In genomic region chr2:39515273-39515896, GRCh38 we compare ENCODE assay signal across 21 cellular contexts.
DNase-seq lines count a peak whose midpoint lies in the region; ATAC-seq, FAIRE-seq and TF ChIP-seq lines count a peak whose summit lies in the region.
"Had no signal": no experiment of that assay in that cellular context is flagged by ENCODE, and none has a peak within 500 bp of the region (broad histone marks: within the 10 kb centered on the region; RNA-seq: fewer than 3 reads in every experiment).

No MANE protein-coding gene starts in this region.

- H2BK20ac ChIP-seq in H1 (ENCODE audit: low read length) = peak overlapping the region; percentile 63; the same call in 1 of the 2 replicates

- H3K79me1 ChIP-seq in H1 (ENCODE audit: low read depth, low read length) (no peaks in the 10 kb centered on the region), mesendoderm (ENCODE audit: low read length) (no peaks in the 10 kb centered on the region)

- no peak overlapping the region for H2AK5ac ChIP-seq in H1 (ENCODE audit: low read depth, low read length)
- no peak overlapping the region for H2AK5ac ChIP-seq in mesendoderm (ENCODE audit: low read length)

- H2AFZ ChIP-seq in H1 (ENCODE audit: low read length) = no peak overlapping the region
- H2AFZ ChIP-seq: GM23248 had no signal

- no peak for DNase-seq in heart right ventricle
- no peak for DNase-seq in left ventricle myocardium superior
- no peak for DNase-seq in H1 (ENCODE audit: low read depth in 1 of 2, low spot score in 2 of 2)
- no peak for DNase-seq in mesendoderm
- no peak for DNase-seq in urothelium cell line (ENCODE audit: low spot score)
- DNase-seq in germinal center (ENCODE audit: low spot score) = no peak
- DNase-seq in DMS 273 treated with DMSO at 0.1 percent for 48 hours (lab: John Stamatoyannopoulos, UW) = no peak
- DNase-seq: activated naive CD4-positive, alpha-beta T cell treated with anti-CD3 and anti-CD28 coated beads, Interleukin-2, amount 50 U/mL, for 16 hours; CD4-positive, CD25-positive, alpha-beta regulatory T cell; GM23248; immature natural killer cell; KBM-7; midbrain; NCI-H1105; NCI-H2107; NCI-H69; PC-3; stimulated activated CD4-positive, alpha-beta T cell treated with anti-CD3 and anti-CD28 coated beads, Interleukin-2, amount 100 ng/mL, for 48 hours had no signal

- no peak overlapping the region for H4K8ac ChIP-seq in H1 (ENCODE audit: extremely low read depth, insufficient read depth, low read length)
- H4K8ac ChIP-seq in mesendoderm (ENCODE audit: low read depth, low read length) = no peak overlapping the region

- H2BK120ac ChIP-seq in H1 (replicated peaks; ENCODE audit: low read depth, low read length) (peak overlapping the region; percentile 63), mesendoderm (ENCODE audit: low read depth, low read length) (no peak overlapping the region)

- H4K91ac ChIP-seq in H1 (replicated peaks; ENCODE audit: insufficient read length, low read length) = peak overlapping the region; percentile 67

- ATAC-seq in heart right ventricle (peak in 2 of 8 donors; percentile 10 to 11), left ventricle myocardium superior (no peak), GM21515 (IDR thresholded peaks at IDR 0.05; ENCODE audit: unreplicated experiment) (no peak)
- ATAC-seq: gastroesophageal sphincter, PC-3 had no signal

- H3K27ac ChIP-seq in heart right ventricle (peak overlapping the region in 9 of 10 donors; percentile 61 to 90 (median 80)), H1 (ENCODE audit: low read depth, low read length) (no peak overlapping the region), mesendoderm (ENCODE audit: low read depth, low read length) (no peak overlapping the region)
- H3K27ac ChIP-seq: GM23248 had no signal

- H3K79me2 ChIP-seq in H1 (ENCODE audit: control insufficient read depth in 1 of 2, insufficient read depth in 2 of 2, low read length in 2 of 2) = no peaks in the 10 kb centered on the region
- no peaks in the 10 kb centered on the region for H3K79me2 ChIP-seq in mesendoderm (ENCODE audit: control insufficient read depth, insufficient read depth, low read length)

- H2BK5ac ChIP-seq in H1 (ENCODE audit: low read depth, low read length) (peak overlapping the region; percentile 92; the same call in 1 of the 2 replicates), mesendoderm (ENCODE audit: low read length) (peak overlapping the region; percentile 33)

- H3K27me3 ChIP-seq in heart right ventricle (no peaks in the 10 kb centered on the region), H1 (replicated peaks in 1 of 4; ENCODE audit: control insufficient read depth in 3 of 4, extremely low read depth in 1 of 4, insufficient read depth in 3 of 4, low read length in 3 of 4) (no peaks in the 10 kb centered on the region), mesendoderm (ENCODE audit: insufficient read depth, low read length, poor library complexity) (no peaks in the 10 kb centered on the region)
- H3K27me3 ChIP-seq: gastroesophageal sphincter had no signal

- H3K36me3 ChIP-seq in heart right ventricle (no peaks in the 10 kb centered on the region), H1 (ENCODE audit: control insufficient read depth in 2 of 4, insufficient read depth in 4 of 4, low read length in 3 of 4) (no peaks in the 10 kb centered on the region; a peak in 2 of 8 replicates), mesendoderm (ENCODE audit: control insufficient read depth, insufficient read depth, low read length) (no peaks in the 10 kb centered on the region)
- H3K36me3 ChIP-seq: gastroesophageal sphincter had no signal

- H2BK12ac ChIP-seq in H1 (ENCODE audit: low read depth, low read length) = peak overlapping the region; percentile 41; the same call in 1 of the 2 replicates

- intact Hi-C loops in heart right ventricle (cut with DNase I) = loop anchor here in 9 of 10 donors (2.0 to 10.0 kb wide), 9 partner anchors 77 to 212 kb away; no protein-coding TSS in a partner anchor
- intact Hi-C loops in left ventricle myocardium superior (cut with micrococcal nuclease) = loop anchor here (10.0 kb wide), 1 partner anchor 131 kb away; no protein-coding TSS in a partner anchor

- WGBS in heart right ventricle, 2 donors = 56 to 71% methylated on average over 9 of the region's 9 CpGs
- 85% methylated on average over 9 of the region's 9 CpGs; no CpG with 5 or more reads in 1 of the 2 experiments for WGBS in H1 (ENCODE audit: extremely low coverage in 1 of 2, insufficient coverage in 1 of 2, insufficient read length in 1 of 2, insufficient replicate concordance in 2 of 2, low coverage in 1 of 2, low lambda C conversion rate in 2 of 2, missing lambda C conversion rate in 1 of 2), 2 experiments
- no CpG with 5 or more reads among the region's 9 CpGs for WGBS in mesendoderm (ENCODE audit: extremely low coverage, insufficient coverage, low lambda C conversion rate)

- TF ChIP-seq EP300 in H1 (IDR thresholded peaks at IDR 0.05; ENCODE audit: borderline replicate concordance in 1 of 2, low read depth in 2 of 2, low read length in 2 of 2) = no peak

- no peak for TF ChIP-seq RAD21 in H1 (IDR thresholded peaks at IDR 0.05 in 1 of 2, conservative IDR thresholded peaks at IDR 0.05 in 1 of 2; ENCODE audit: low read depth in 2 of 2, low read length in 2 of 2)

- no peak for FAIRE-seq in H1 (lab: Jason Lieb, UNC)
- FAIRE-seq in urothelium cell line (lab: Jason Lieb, UNC) = peak; percentile 5
- FAIRE-seq: colon had no signal

- no peak overlapping the region for H3K14ac ChIP-seq in H1 (ENCODE audit: insufficient read length)

- no peak overlapping the region for H3K4me3 ChIP-seq in heart right ventricle
- H3K4me3 ChIP-seq in H1 (ENCODE audit: extremely low read depth in 1 of 4, insufficient read depth in 2 of 4, low read depth in 3 of 4, low read length in 4 of 4) = no peak overlapping the region
- H3K4me3 ChIP-seq in mesendoderm (ENCODE audit: low read length) = no peak overlapping the region
- H3K4me3 ChIP-seq: gastroesophageal sphincter, GM23248 had no signal

- CTCF ChIA-PET in H1 (lab: Charles Lee; ENCODE audit: partially characterized antibody) = interaction anchor here (0.7 to 5.3 kb wide), 11 partner anchors 9 to 249 kb away, joined by 3 to 30 read pairs (median 4); no protein-coding TSS in a partner anchor

- no peak for TF ChIP-seq CTCF in heart right ventricle (IDR thresholded peaks at IDR 0.05)
- no peak for TF ChIP-seq CTCF in H1 (IDR thresholded peaks at IDR 0.05; ENCODE audit: control extremely low read depth in 1 of 3, insufficient read depth in 1 of 3, low read depth in 1 of 3, low read length in 3 of 3)

- H3K4me1 ChIP-seq in heart right ventricle (peaks cover 30 to 86% (median 77%) of the 10 kb centered on the region in 9 donors), H1 (replicated peaks in 1 of 4; ENCODE audit: control insufficient read depth in 3 of 4, insufficient read depth in 4 of 4, low read length in 3 of 4) (peaks cover 5 to 29% (median 15%) of the 10 kb centered on the region in 4 experiments), mesendoderm (ENCODE audit: control insufficient read depth, low read depth, low read length) (peaks cover 17% of the 10 kb centered on the region)

- H3K9ac ChIP-seq in H1 (replicated peaks in 1 of 4; ENCODE audit: extremely low read depth in 1 of 4, low read depth in 3 of 4, low read length in 3 of 4) (no peak overlapping the region), mesendoderm (ENCODE audit: low read length) (no peak overlapping the region)
- H3K9ac ChIP-seq: GM23248 had no signal

- no peak for TF ChIP-seq POLR2A in H1 (IDR thresholded peaks at IDR 0.05; ENCODE audit: control extremely low read depth in 1 of 2, low read depth in 2 of 2, low read length in 2 of 2)

- H4K5ac ChIP-seq in H1 (ENCODE audit: insufficient read length, low read depth, low read length) = no peak overlapping the region
- H4K5ac ChIP-seq in mesendoderm (ENCODE audit: low read length) = no peak overlapping the region

- no peaks in the 10 kb centered on the region for H3K9me3 ChIP-seq in heart right ventricle
- H3K9me3 ChIP-seq in H1 (ENCODE audit: insufficient read depth in 2 of 2, low read depth in 1 of 2, low read length in 1 of 2) = no peaks in the 10 kb centered on the region
- H3K9me3 ChIP-seq: gastroesophageal sphincter had no signal

- no peaks in the 10 kb centered on the region for H3K23me2 ChIP-seq in H1 (ENCODE audit: low read depth, low read length)

- POLR2A ChIA-PET in H1 (lab: Charles Lee; ENCODE audit: partially characterized antibody) = interaction anchor here (1.2 kb wide), 1 partner anchor 22 kb away, joined by 5 read pairs; no protein-coding TSS in a partner anchor

- H2BK15ac ChIP-seq in H1 (ENCODE audit: low read length) (no peak overlapping the region), mesendoderm (replicated peaks; ENCODE audit: low read depth) (no peak overlapping the region)

- no peaks in the 10 kb centered on the region for H4K20me1 ChIP-seq in H1 (replicated peaks in 1 of 2; ENCODE audit: control insufficient read depth in 1 of 2, insufficient read depth in 2 of 2, low read length in 2 of 2)

- H3K4ac ChIP-seq in H1 (replicated peaks; ENCODE audit: insufficient read length, low read depth, low read length) (peak overlapping the region; percentile 79), mesendoderm (ENCODE audit: low read depth, low read length) (no peak overlapping the region)

- H3K23ac ChIP-seq in H1 (ENCODE audit: insufficient read length) (no peak overlapping the region), mesendoderm (ENCODE audit: low read length) (no peak overlapping the region)

- H3K18ac ChIP-seq in H1 (ENCODE audit: extremely low read depth, low read length) (peak overlapping the region; percentile 64; the same call in 1 of the 2 replicates), mesendoderm (ENCODE audit: low read length) (no peak overlapping the region)

- H3K56ac ChIP-seq in H1 (replicated peaks; ENCODE audit: insufficient read length, low read depth, low read length) (peak overlapping the region; percentile 59), mesendoderm (ENCODE audit: low read length) (peak overlapping the region; percentile 66)

- H3K4me2 ChIP-seq in H1 (ENCODE audit: insufficient read depth in 1 of 2, low read depth in 2 of 2, low read length in 2 of 2) (no peak overlapping the region), mesendoderm (ENCODE audit: low read length) (no peak overlapping the region)

TF ChIP-seq in H1, 55 proteins besides CTCF, POLR2A, EP300 and RAD21 (continues in another document):
- TF ChIP-seq CBX8 (IDR thresholded peaks at IDR 0.05; ENCODE audit: borderline replicate concordance, low read depth, low read length) = no peak
- no peak for TF ChIP-seq TAF7 (optimal IDR thresholded peaks at IDR 0.05; ENCODE audit: borderline replicate concordance, low read depth, low read length)
- no peak for TF ChIP-seq NRF1 (IDR thresholded peaks at IDR 0.05; ENCODE audit: low read depth, low read length)
- TF ChIP-seq KDM1A (IDR thresholded peaks at IDR 0.05; ENCODE audit: borderline replicate concordance, low read length) = no peak
- TF ChIP-seq E2F6 (IDR thresholded peaks at IDR 0.05) = no peak
- TF ChIP-seq FOSL1 (IDR thresholded peaks at IDR 0.05; ENCODE audit: insufficient read depth, low read depth, low read length) = no peak

Comparison
In these comparisons a context has a peak if more than half of its experiments do, and no peak if none do; other contexts are left out.
1. H3K27ac ChIP-seq: peak in heart right ventricle (9 of 10); none in H1 (single experiment) and mesendoderm (single experiment).